In genomic region chr10:17607603-17608332, GRCh38 we compare ENCODE assay signal across 8 cellular contexts. TPM values are rescaled to one million over a fixed set of nuclear protein-coding genes. Genes with fewer than 3 reads are reported as not detected.
DNase-seq lines count a peak whose midpoint lies in the region; ATAC-seq and TF ChIP-seq lines count a peak whose summit lies in the region.

No MANE protein-coding gene starts in this region.

- H3K27me3 Mint-ChIP-seq in activated CD4-positive, alpha-beta T cell treated with anti-CD3 and anti-CD28 coated beads for 36 hours: no peaks in the 10 kb centered on the region
- H3K27me3 Mint-ChIP-seq in natural killer cell (ENCODE audit: low read depth in 2 of 2): no peaks in the 10 kb centered on the region

- TF ChIP-seq POLR2A in erythroblast (IDR thresholded peaks at IDR 0.05; ENCODE audit: low read length): no peak

- H3K4me1 Mint-ChIP-seq in activated CD4-positive, alpha-beta T cell treated with anti-CD3 and anti-CD28 coated beads for 36 hours: no peaks in the 10 kb centered on the region
- peaks cover 0 to 7% of the 10 kb centered on the region in 2 donors for H3K4me1 Mint-ChIP-seq in natural killer cell

- H3K27ac Mint-ChIP-seq in activated CD4-positive, alpha-beta T cell treated with anti-CD3 and anti-CD28 coated beads for 36 hours: no peak overlapping the region
- H3K27ac Mint-ChIP-seq in natural killer cell: no peak overlapping the region

- H3K36me3 Mint-ChIP-seq in activated CD4-positive, alpha-beta T cell treated with anti-CD3 and anti-CD28 coated beads for 36 hours (ENCODE audit: low read depth): no peaks in the 10 kb centered on the region
- no peaks in the 10 kb centered on the region for H3K36me3 Mint-ChIP-seq in natural killer cell

- peak; percentile 86 for ATAC-seq in activated CD4-positive, alpha-beta T cell treated with anti-CD3 and anti-CD28 coated beads for 36 hours
- ATAC-seq in natural killer cell: peak; percentile 87 to 95 (median 87)

- POLR2A ChIA-PET in activated CD4-positive, alpha-beta T cell treated with anti-CD3 and anti-CD28 coated beads for 36 hours (lab: Charles Lee): no interaction called here

- in situ Hi-C loops in SK-MEL-5 (cut with HindIII; ENCODE audit: low pct_unique_long_range_greater_than_20kb, low sequenced_read_pairs): no loop called here

- peak; percentile 14 for DNase-seq in activated CD4-positive, alpha-beta T cell treated with anti-CD3 and anti-CD28 coated beads for 36 hours
- no peak for DNase-seq in activated CD4-positive, alpha-beta T cell treated with anti-CD3 and anti-CD28 coated beads for 1 hour
- peak; percentile 56 for DNase-seq in GM20000 (ENCODE audit: low spot score)
- peak; percentile 24 for DNase-seq in HT1080 (ENCODE audit: low read depth)
- peak; percentile 63 for DNase-seq in SK-MEL-5 (ENCODE audit: low read depth, low spot score)
- peak; percentile 74 to 82 for DNase-seq in erythroblast (lab: John Stamatoyannopoulos, UW)
- no peak for DNase-seq in natural killer cell
- DNase-seq in HK-2 (ENCODE audit: unreplicated experiment): no peak

- no peaks in the 10 kb centered on the region for H3K9me3 Mint-ChIP-seq in activated CD4-positive, alpha-beta T cell treated with anti-CD3 and anti-CD28 coated beads for 36 hours (ENCODE audit: low read depth)
- H3K9me3 Mint-ChIP-seq in natural killer cell: no peaks in the 10 kb centered on the region

- H3K4me3 Mint-ChIP-seq in activated CD4-positive, alpha-beta T cell treated with anti-CD3 and anti-CD28 coated beads for 36 hours: no peak overlapping the region
- H3K4me3 Mint-ChIP-seq in natural killer cell: no peak overlapping the region

- TF ChIP-seq CTCF in GM20000 (IDR thresholded peaks at IDR 0.05; ENCODE audit: extremely low read depth, missing control alignments): peak; percentile 59
- peak; percentile 96 for TF ChIP-seq CTCF in natural killer cell (IDR thresholded peaks at IDR 0.05)

- CTCF ChIA-PET in activated CD4-positive, alpha-beta T cell treated with anti-CD3 and anti-CD28 coated beads for 36 hours (lab: Charles Lee): interaction anchor here (0.8 to 3.7 kb wide), 6 partner anchors 9 to 134 kb away, joined by 3 to 19 read pairs (median 3); partner anchors contain the start of gene HACD1

- intact Hi-C loops in activated CD4-positive, alpha-beta T cell treated with anti-CD3 and anti-CD28 coated beads for 36 hours (cut with DNase I, micrococcal nuclease): loop anchor here (1.0 to 5.0 kb wide), 7 partner anchors 136 to 630 kb away; no protein-coding TSS in a partner anchor
- intact Hi-C loops in natural killer cell (cut with micrococcal nuclease): loop anchor here (1.0 kb wide), 2 partner anchors 136 to 265 kb away; no protein-coding TSS in a partner anchor

RNA-seq across cellular contexts. Expression of gene HACD1, which starts 9.4 kb away (rescaled TPM):
- total RNA-seq in activated CD4-positive, alpha-beta T cell treated with anti-CD3 and anti-CD28 coated beads for 36 hours: 1 to 10 TPM; 1.7 to 2.2 TPM
- 30.2 and 37.5 TPM in 2 replicates for total RNA-seq in HT1080 (2014; rRNA removed; shearing (Covaris generic))
- polyA plus RNA-seq in HT1080 (2015; cell fraction: cytosol; rRNA removed): 8.3 and 11.0 TPM in 2 replicates
- 5.6 and 10.7 TPM in 2 replicates for polyA plus RNA-seq in HT1080 (2015; cell fraction: nucleus; rRNA removed)
- total RNA-seq in SK-MEL-5 (2014; rRNA removed; shearing (Covaris generic)): 24.2 and 25.3 TPM in 2 replicates
- polyA plus RNA-seq in SK-MEL-5 (2015; cell fraction: cytosol; rRNA removed): 12.7 and 13.5 TPM in 2 replicates
- polyA plus RNA-seq in SK-MEL-5 (2015; cell fraction: nucleus; rRNA removed): 13.6 and 39.9 TPM in 2 replicates
- 1 to 10 TPM in 1 of 3 donors, under 1 TPM in 2; 0.82 to 1.5 (median 0.87) TPM for total RNA-seq in natural killer cell

RNA-seq across cellular contexts. Expression of gene STAM, which starts 36.2 kb away (rescaled TPM):
- total RNA-seq in activated CD4-positive, alpha-beta T cell treated with anti-CD3 and anti-CD28 coated beads for 36 hours: 10 to 100 TPM; 17.9 to 23.8 TPM
- total RNA-seq in HT1080 (2014; rRNA removed; shearing (Covaris generic)): 12.0 and 14.8 TPM in 2 replicates
- polyA plus RNA-seq in HT1080 (2015; cell fraction: cytosol; rRNA removed): 15.9 and 21.3 TPM in 2 replicates
- polyA plus RNA-seq in HT1080 (2015; cell fraction: nucleus; rRNA removed): 35.9 and 37.7 TPM in 2 replicates
- total RNA-seq in SK-MEL-5 (2014; rRNA removed; shearing (Covaris generic)): 16.8 and 17.3 TPM in 2 replicates
- polyA plus RNA-seq in SK-MEL-5 (2015; cell fraction: cytosol; rRNA removed): 14.1 and 23.0 TPM in 2 replicates
- 21.3 and 27.8 TPM in 2 replicates for polyA plus RNA-seq in SK-MEL-5 (2015; cell fraction: nucleus; rRNA removed)
- 10 to 100 TPM; 37.8 to 40.2 (median 38.6) TPM for total RNA-seq in natural killer cell

Comparison
In these comparisons a context has a peak if more than half of its experiments do, and no peak if none do; other contexts are left out.
1. DNase-seq: peak in activated CD4-positive, alpha-beta T cell treated with anti-CD3 and anti-CD28 coated beads for 36 hours (single experiment), GM20000 (single experiment), HT1080 (single experiment), SK-MEL-5 (single experiment) and erythroblast (2 of 2); none in activated CD4-positive, alpha-beta T cell treated with anti-CD3 and anti-CD28 coated beads for 1 hour (single experiment), natural killer cell (single experiment) and HK-2 (single experiment).